In the genomic region with DNA sequence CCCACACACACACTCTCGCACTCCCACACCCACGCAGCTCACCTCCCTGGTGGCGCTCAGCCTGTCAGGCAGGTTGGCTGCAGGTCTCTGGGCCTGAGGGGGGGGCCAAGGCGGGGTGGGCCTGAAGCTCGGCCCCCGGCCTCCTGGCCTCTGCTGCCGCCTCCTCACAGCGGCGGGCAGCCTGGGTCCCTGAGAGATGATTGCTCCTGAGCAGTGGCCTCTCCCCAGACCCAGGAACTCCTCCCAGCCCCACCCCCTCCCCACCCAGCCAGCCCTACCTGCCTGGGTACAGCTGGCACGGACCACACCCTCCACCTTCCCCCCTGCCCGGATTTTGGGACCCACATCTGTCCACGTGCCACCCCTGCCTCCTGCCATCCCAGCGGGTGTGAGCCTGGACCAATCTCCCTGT, we compare ENCODE assay signal across 18 cellular contexts. TPM values are rescaled to one million over a fixed set of nuclear protein-coding genes. Genes with fewer than 3 reads are reported as not detected.
"Had no signal": no experiment of that assay in that cellular context is flagged by ENCODE, and none has a peak within 500 bp of the region (broad histone marks: within the 10 kb centered on the region; RNA-seq: fewer than 3 reads in every experiment).

No MANE protein-coding gene starts in this region.

- H3K4me3 ChIP-seq: body of pancreas, heart left ventricle, psoas muscle, right lobe of liver had no signal

- H3K9me3 ChIP-seq: body of pancreas, heart left ventricle, psoas muscle, right lobe of liver had no signal

- H3K36me3 ChIP-seq: right lobe of liver had no signal

- FAIRE-seq: frontal cortex, islet of Langerhans had no signal

- ATAC-seq: activated CD8-positive, alpha-beta T cell treated with anti-CD3 and anti-CD28 coated beads for 36 hours; activated T-cell treated with anti-CD3 and anti-CD28 coated beads, Interleukin-2, amount 50 U/mL, for 72 hours; body of pancreas; heart left ventricle; left lobe of liver; natural killer cell; psoas muscle; right lobe of liver; T-helper 17 cell had no signal

- DNase-seq: activated B cell treated with CpG ODN at 0.5 μM for 24 hours; activated CD4-positive, alpha-beta T cell treated with anti-CD3 and anti-CD28 coated beads for 48 hours; activated CD8-positive, alpha-beta T cell treated with anti-CD3 and anti-CD28 coated beads for 36 hours; activated gamma-delta T cell; activated T-cell treated with anti-CD3 and anti-CD28 coated beads, Interleukin-2, amount 50 U/mL, for 72 hours; amygdala; body of pancreas; cortex of kidney; effector CD4-positive, alpha-beta T cell; natural killer cell; nucleus accumbens had no signal

- H3K27me3 ChIP-seq: body of pancreas, right lobe of liver had no signal

- H3K27ac ChIP-seq: body of pancreas, heart left ventricle, psoas muscle, right lobe of liver had no signal

RNA-seq across cellular contexts. Expression of a gene that starts 4.6 kb away (rescaled TPM):
- total RNA-seq: activated B cell treated with CpG ODN at 0.5 μM for 24 hours; activated CD8-positive, alpha-beta T cell treated with anti-CD3 and anti-CD28 coated beads for 36 hours; frontal cortex; T-helper 17 cell had no signal
